ENCODE assay signal across 32 cellular contexts in the genomic region with DNA sequence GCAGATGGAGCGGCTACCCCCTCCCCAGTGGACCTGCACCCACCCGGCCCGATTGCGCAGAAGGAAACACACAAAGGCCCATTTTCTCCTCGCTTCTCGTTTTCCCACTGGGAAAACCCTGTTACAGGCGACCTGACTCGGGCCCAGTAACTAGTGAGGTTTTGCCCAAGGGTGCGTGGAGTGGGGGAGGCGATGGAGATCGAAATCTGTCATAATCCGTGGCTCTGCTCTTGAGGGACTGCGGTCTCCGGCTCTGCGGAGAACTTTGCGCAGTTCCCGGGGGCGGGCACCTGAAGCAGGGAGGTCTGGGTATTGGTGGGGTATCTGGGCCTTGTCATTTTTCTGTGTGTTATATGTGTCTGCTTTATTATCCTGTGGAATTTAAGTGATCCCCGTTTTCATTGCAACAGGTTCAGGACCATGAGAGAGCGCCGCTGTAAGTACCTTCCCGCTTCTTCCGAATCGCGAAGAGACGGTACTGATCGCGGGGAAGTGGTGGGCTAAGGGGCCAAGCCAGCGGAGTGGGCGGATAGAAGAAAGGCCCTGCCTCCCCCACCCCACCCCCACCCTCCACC. TPM values are rescaled to one million over a fixed set of nuclear protein-coding genes. Genes with fewer than 3 reads are reported as not detected.
"Had no signal": no experiment of that assay in that cellular context is flagged by ENCODE, and none has a peak within 500 bp of the region (broad histone marks: within the 10 kb centered on the region; RNA-seq: fewer than 3 reads in every experiment).

No MANE protein-coding gene starts in this region.

- ATAC-seq: activated CD8-positive, alpha-beta memory T cell treated with anti-CD3 and anti-CD28 coated beads, Interleukin-2, amount 10 ng/mL, durations not matched to agents 7 days and 5 days; activated CD8-positive, alpha-beta T cell treated with anti-CD3 and anti-CD28 coated beads for 36 hours; left lung; lower lobe of right lung; natural killer cell; SK-N-SH treated with all-trans-retinoic acid at 6 μM for 48 hours; stimulated activated naive B cell treated with anti-CD40 and anti-IgM and Interleukin-4, amounts not matched to agents 10 μg/mL and 1 μg/mL and 100 μg/mL, for 72 hours had no signal

- H3K9me3 Mint-ChIP-seq: activated B cell treated with CpG ODN at 0.5 μM for 24 hours; activated CD8-positive, alpha-beta T cell treated with anti-CD3 and anti-CD28 coated beads for 36 hours; activated T-helper 1 cell treated with anti-CD3 and anti-CD28 coated beads, Interleukin-12 subunit alpha, Interleukin-12 subunit beta, Interleukin-2, Interleukin-4 antibody, amounts not matched to agents 30 ng/mL and 10 ng/mL and 1 ng/mL, durations not matched to agents 14 hours and 24 hours and 36 hours; endodermal cell; stimulated activated naive B cell treated with anti-CD40 and anti-IgM and Interleukin-4, amounts not matched to agents 10 μg/mL and 1 μg/mL and 100 μg/mL, for 72 hours had no signal

- H3K27me3 ChIP-seq: ovary had no signal

- H3K4me3 ChIP-seq: esophagus squamous epithelium, left lung, lower lobe of right lung, ovary, prostate gland, sigmoid colon, transverse colon had no signal

- DNase-seq: activated B cell treated with CpG ODN at 0.5 μM for 24 hours; activated CD4-positive, alpha-beta T cell treated with anti-CD3 and anti-CD28 coated beads, Interleukin-2, amount 50 U/mL, for 1 hour; activated CD8-positive, alpha-beta memory T cell treated with anti-CD3 and anti-CD28 coated beads, Interleukin-2, amount 10 ng/mL, durations not matched to agents 7 days and 5 days; activated CD8-positive, alpha-beta T cell treated with anti-CD3 and anti-CD28 coated beads for 36 hours; activated gamma-delta T cell treated with Interleukin-2 at 50 U/mL for 16 hours; activated naive CD4-positive, alpha-beta T cell treated with anti-CD3 and anti-CD28 coated beads, Interleukin-2, amount 50 U/mL, for 16 hours; activated T-cell treated with anti-CD3 and anti-CD28 coated beads for 4 hours; amniotic stem cell; brain microvascular endothelial cell; caudate nucleus; esophagus squamous epithelium; foreskin melanocyte; left lung; lower lobe of right lung; mesenchymal stem cell; natural killer cell; sigmoid colon; small intestine; stimulated activated CD4-positive, alpha-beta T cell treated with anti-CD3 and anti-CD28 coated beads, Interleukin-2, amount 100 ng/mL, for 24 hours; stimulated activated naive B cell treated with anti-CD40 and anti-IgM and Interleukin-4, amounts not matched to agents 10 μg/mL and 1 μg/mL and 100 μg/mL, for 72 hours; T-helper 2 cell; transverse colon had no signal

- H3K27ac ChIP-seq: brain microvascular endothelial cell, esophagus squamous epithelium, left lung, lower lobe of right lung, neutrophil, ovary, prostate gland, sigmoid colon, transverse colon had no signal

- H3K36me3 Mint-ChIP-seq: activated CD8-positive, alpha-beta memory T cell treated with anti-CD3 and anti-CD28 coated beads, Interleukin-2, amount 10 ng/mL, durations not matched to agents 7 days and 5 days; natural killer cell had no signal

- H3K4me1 ChIP-seq: left lung, prostate gland had no signal

- H3K4me1 Mint-ChIP-seq: activated B cell treated with CpG ODN at 0.5 μM for 24 hours; activated CD8-positive, alpha-beta memory T cell treated with anti-CD3 and anti-CD28 coated beads, Interleukin-2, amount 10 ng/mL, durations not matched to agents 7 days and 5 days had no signal

- H3K4me3 Mint-ChIP-seq: activated B cell treated with CpG ODN at 0.5 μM for 24 hours; activated CD8-positive, alpha-beta memory T cell treated with anti-CD3 and anti-CD28 coated beads, Interleukin-2, amount 10 ng/mL, durations not matched to agents 7 days and 5 days; activated CD8-positive, alpha-beta T cell treated with anti-CD3 and anti-CD28 coated beads for 36 hours; activated T-helper 1 cell treated with anti-CD3 and anti-CD28 coated beads, Interleukin-12 subunit alpha, Interleukin-12 subunit beta, Interleukin-2, Interleukin-4 antibody, amounts not matched to agents 30 ng/mL and 10 ng/mL and 1 ng/mL, durations not matched to agents 14 hours and 24 hours and 36 hours; endodermal cell; natural killer cell; stimulated activated naive B cell treated with anti-CD40 and anti-IgM and Interleukin-4, amounts not matched to agents 10 μg/mL and 1 μg/mL and 100 μg/mL, for 72 hours had no signal

- H3K36me3 ChIP-seq: brain microvascular endothelial cell, esophagus squamous epithelium, left lung, lower lobe of right lung, neutrophil, ovary, prostate gland, sigmoid colon, transverse colon had no signal

- H3K9me3 ChIP-seq: left lung, lower lobe of right lung, neutrophil, ovary, prostate gland, sigmoid colon, transverse colon had no signal

- H3K27ac Mint-ChIP-seq: activated B cell treated with CpG ODN at 0.5 μM for 24 hours; activated CD8-positive, alpha-beta memory T cell treated with anti-CD3 and anti-CD28 coated beads, Interleukin-2, amount 10 ng/mL, durations not matched to agents 7 days and 5 days; activated CD8-positive, alpha-beta T cell treated with anti-CD3 and anti-CD28 coated beads for 36 hours; activated T-helper 1 cell treated with anti-CD3 and anti-CD28 coated beads, Interleukin-12 subunit alpha, Interleukin-12 subunit beta, Interleukin-2, Interleukin-4 antibody, amounts not matched to agents 30 ng/mL and 10 ng/mL and 1 ng/mL, durations not matched to agents 14 hours and 24 hours and 36 hours; endodermal cell; natural killer cell; stimulated activated naive B cell treated with anti-CD40 and anti-IgM and Interleukin-4, amounts not matched to agents 10 μg/mL and 1 μg/mL and 100 μg/mL, for 72 hours had no signal

RNA-seq across cellular contexts. Expression of a gene that starts 4.0 kb away (rescaled TPM):
- total RNA-seq: activated B cell treated with CpG ODN at 0.5 μM for 24 hours; activated CD8-positive, alpha-beta memory T cell treated with anti-CD3 and anti-CD28 coated beads, Interleukin-2, amount 10 ng/mL, durations not matched to agents 7 days and 5 days; activated CD8-positive, alpha-beta T cell treated with anti-CD3 and anti-CD28 coated beads for 36 hours; activated T-helper 1 cell treated with anti-CD3 and anti-CD28 coated beads, Interleukin-12 subunit alpha, Interleukin-12 subunit beta, Interleukin-2, Interleukin-4 antibody, amounts not matched to agents 30 ng/mL and 10 ng/mL and 1 ng/mL, durations not matched to agents 14 hours and 24 hours and 36 hours; astrocyte; endodermal cell; natural killer cell; temporal lobe had no signal
- polyA plus RNA-seq: keratinocyte had no signal

RNA-seq across cellular contexts. Expression of a gene that starts 9.8 kb away (rescaled TPM):
- total RNA-seq: activated B cell treated with CpG ODN at 0.5 μM for 24 hours; activated CD8-positive, alpha-beta memory T cell treated with anti-CD3 and anti-CD28 coated beads, Interleukin-2, amount 10 ng/mL, durations not matched to agents 7 days and 5 days; activated CD8-positive, alpha-beta T cell treated with anti-CD3 and anti-CD28 coated beads for 36 hours; activated T-helper 1 cell treated with anti-CD3 and anti-CD28 coated beads, Interleukin-12 subunit alpha, Interleukin-12 subunit beta, Interleukin-2, Interleukin-4 antibody, amounts not matched to agents 30 ng/mL and 10 ng/mL and 1 ng/mL, durations not matched to agents 14 hours and 24 hours and 36 hours; astrocyte; endodermal cell; mononuclear cell; natural killer cell; temporal lobe had no signal
- polyA plus RNA-seq: keratinocyte had no signal

RNA-seq across cellular contexts. Expression of a gene that starts 17.8 kb away (rescaled TPM):
- total RNA-seq: activated B cell treated with CpG ODN at 0.5 μM for 24 hours; activated CD8-positive, alpha-beta memory T cell treated with anti-CD3 and anti-CD28 coated beads, Interleukin-2, amount 10 ng/mL, durations not matched to agents 7 days and 5 days; activated CD8-positive, alpha-beta T cell treated with anti-CD3 and anti-CD28 coated beads for 36 hours; activated T-helper 1 cell treated with anti-CD3 and anti-CD28 coated beads, Interleukin-12 subunit alpha, Interleukin-12 subunit beta, Interleukin-2, Interleukin-4 antibody, amounts not matched to agents 30 ng/mL and 10 ng/mL and 1 ng/mL, durations not matched to agents 14 hours and 24 hours and 36 hours; astrocyte; endodermal cell; mononuclear cell; natural killer cell had no signal
- polyA plus RNA-seq: keratinocyte had no signal

RNA-seq across cellular contexts. Expression of a gene that starts 24.8 kb away (rescaled TPM):
- total RNA-seq: activated B cell treated with CpG ODN at 0.5 μM for 24 hours; activated CD8-positive, alpha-beta memory T cell treated with anti-CD3 and anti-CD28 coated beads, Interleukin-2, amount 10 ng/mL, durations not matched to agents 7 days and 5 days; activated CD8-positive, alpha-beta T cell treated with anti-CD3 and anti-CD28 coated beads for 36 hours; activated T-helper 1 cell treated with anti-CD3 and anti-CD28 coated beads, Interleukin-12 subunit alpha, Interleukin-12 subunit beta, Interleukin-2, Interleukin-4 antibody, amounts not matched to agents 30 ng/mL and 10 ng/mL and 1 ng/mL, durations not matched to agents 14 hours and 24 hours and 36 hours; astrocyte; endodermal cell; mononuclear cell; natural killer cell; temporal lobe had no signal
- polyA plus RNA-seq: keratinocyte had no signal

RNA-seq across cellular contexts. Expression of a gene that starts 30.7 kb away (rescaled TPM):
- total RNA-seq: activated B cell treated with CpG ODN at 0.5 μM for 24 hours; activated CD8-positive, alpha-beta memory T cell treated with anti-CD3 and anti-CD28 coated beads, Interleukin-2, amount 10 ng/mL, durations not matched to agents 7 days and 5 days; activated CD8-positive, alpha-beta T cell treated with anti-CD3 and anti-CD28 coated beads for 36 hours; activated T-helper 1 cell treated with anti-CD3 and anti-CD28 coated beads, Interleukin-12 subunit alpha, Interleukin-12 subunit beta, Interleukin-2, Interleukin-4 antibody, amounts not matched to agents 30 ng/mL and 10 ng/mL and 1 ng/mL, durations not matched to agents 14 hours and 24 hours and 36 hours; astrocyte; endodermal cell; lower lobe of right lung; mononuclear cell; natural killer cell; temporal lobe had no signal
- polyA plus RNA-seq: keratinocyte had no signal
